Comparison of ENCODE assay signal across 8 cellular contexts in the genomic region with DNA sequence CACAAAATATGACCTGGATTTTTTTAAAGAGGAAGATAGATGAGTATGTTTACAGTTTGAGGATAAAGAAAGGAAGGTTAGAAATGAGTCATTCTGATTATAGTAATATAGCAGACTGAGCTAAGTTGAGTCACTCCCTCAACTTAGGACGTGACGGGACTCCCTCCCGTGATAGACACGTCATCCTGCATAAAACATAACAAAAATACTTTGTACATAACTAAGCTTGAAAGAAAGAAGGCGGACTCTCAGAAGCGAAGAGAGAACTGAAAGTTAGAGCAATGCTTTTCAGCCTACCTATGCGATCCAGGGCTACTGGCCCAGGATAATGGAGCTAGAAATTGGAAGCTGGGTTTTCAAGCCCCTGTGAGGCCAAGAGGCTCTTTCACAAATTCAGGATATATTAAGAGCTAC. TPM values are rescaled to one million over a fixed set of nuclear protein-coding genes. Genes with fewer than 3 reads are reported as not detected.
DNase-seq lines count a peak whose midpoint lies in the region; ATAC-seq and TF ChIP-seq lines count a peak whose summit lies in the region.

No MANE protein-coding gene starts in this region.

- ATAC-seq in GM18861 (IDR thresholded peaks at IDR 0.05; ENCODE audit: unreplicated experiment) (peak; percentile 97), HG02884 (IDR thresholded peaks at IDR 0.05; ENCODE audit: unreplicated experiment) (peak; percentile 99)

- POLR2A ChIA-PET in HEK293T (lab: Yijun Ruan, JAX): interaction anchor here (0.9 to 1.0 kb wide), 3 partner anchors 60 to 140 kb away, joined by 3 to 4 read pairs (median 3); no protein-coding TSS in a partner anchor

- in situ Hi-C loops in astrocyte of the spinal cord (cut with HindIII; ENCODE audit: low sequenced_read_pairs): no loop called here

- CTCF ChIA-PET in HEK293T (lab: Yijun Ruan, JAX): interaction anchor here (0.7 to 1.3 kb wide), 4 partner anchors 178 to 235 kb away, joined by 4 to 6 read pairs (median 4); no protein-coding TSS in a partner anchor

- no peaks in the 10 kb centered on the region for H3K27me3 Mint-ChIP-seq in osteocyte (ENCODE audit: unreplicated experiment)

- H3K27ac Mint-ChIP-seq in osteocyte (ENCODE audit: unreplicated experiment): peak overlapping the region; percentile 93

- TF ChIP-seq CTCF in astrocyte of the spinal cord (IDR thresholded peaks at IDR 0.05; ENCODE audit: low read depth, low read length): no peak
- TF ChIP-seq CTCF in osteocyte (IDR thresholded peaks at IDR 0.05): no peak

- peak overlapping the region; percentile 71 for H3K4me3 Mint-ChIP-seq in osteocyte (ENCODE audit: unreplicated experiment)

- no peaks in the 10 kb centered on the region for H3K36me3 Mint-ChIP-seq in osteocyte (ENCODE audit: unreplicated experiment)

- no peaks in the 10 kb centered on the region for H3K9me3 Mint-ChIP-seq in osteocyte (ENCODE audit: unreplicated experiment)

- DNase-seq in RPMI7951 (ENCODE audit: low read depth) (peak; percentile 80), astrocyte of the spinal cord (ENCODE audit: low read depth, low spot score) (peak; percentile 97), osteocyte (ENCODE audit: extremely low spot score, unreplicated experiment) (no peak), activated gamma-delta T cell (lab: John Stamatoyannopoulos, UW) (no peak), HEK293T (ENCODE audit: extremely low spot score) (no peak), NCI-H748 (lab: John Stamatoyannopoulos, UW; ENCODE audit: unreplicated experiment) (no peak)

- peaks cover 9% of the 10 kb centered on the region for H3K4me1 Mint-ChIP-seq in osteocyte (ENCODE audit: unreplicated experiment)

- peak overlapping the region; percentile 38 for H3K4me3 ChIP-seq in astrocyte of the spinal cord (ENCODE audit: low read depth, low read length)

TF ChIP-seq in HEK293T, 16 proteins besides CTCF, POLR2A, EP300 and RAD21:
- TF ChIP-seq BHLHE40 (IDR thresholded peaks at IDR 0.05; ENCODE audit: borderline replicate concordance) (no peak), HDGF (IDR thresholded peaks at IDR 0.05; ENCODE audit: borderline replicate concordance) (no peak), NFRKB (IDR thresholded peaks at IDR 0.05) (no peak), TARDBP (IDR thresholded peaks at IDR 0.05) (no peak), L3MBTL2 (conservative IDR thresholded peaks at IDR 0.05) (no peak)
- TF ChIP-seq, protein P1, sequence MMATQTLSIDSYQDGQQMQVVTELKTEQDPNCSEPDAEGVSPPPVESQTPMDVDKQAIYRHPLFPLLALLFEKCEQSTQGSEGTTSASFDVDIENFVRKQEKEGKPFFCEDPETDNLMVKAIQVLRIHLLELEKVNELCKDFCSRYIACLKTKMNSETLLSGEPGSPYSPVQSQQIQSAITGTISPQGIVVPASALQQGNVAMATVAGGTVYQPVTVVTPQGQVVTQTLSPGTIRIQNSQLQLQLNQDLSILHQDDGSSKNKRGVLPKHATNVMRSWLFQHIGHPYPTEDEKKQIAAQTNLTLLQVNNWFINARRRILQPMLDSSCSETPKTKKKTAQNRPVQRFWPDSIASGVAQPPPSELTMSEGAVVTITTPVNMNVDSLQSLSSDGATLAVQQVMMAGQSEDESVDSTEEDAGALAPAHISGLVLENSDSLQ (IDR thresholded peaks at IDR 0.05): no peak
TF ChIP-seq in HEK293T: peak in this region for 0.

RNA-seq across cellular contexts. Expression of gene DESI2, which starts 53.0 kb away (rescaled TPM):
- total RNA-seq in RPMI7951 (2014; rRNA removed; shearing (Covaris generic)): 66.2 and 71.4 TPM in 2 replicates
- 50.5 and 53.3 TPM in 2 replicates for total RNA-seq in osteocyte

Comparison
In these comparisons a context has a peak if more than half of its experiments do, and no peak if none do; other contexts are left out.
1. DNase-seq: peak in RPMI7951 (single experiment) and astrocyte of the spinal cord (single experiment); none in osteocyte (single experiment), activated gamma-delta T cell (single experiment), HEK293T (single experiment) and NCI-H748 (single experiment).